8 cellular contexts compared by ENCODE assay signal in genomic region chr2:64989126-64989981, GRCh38. TPM values are rescaled to one million over a fixed set of nuclear protein-coding genes. Genes with fewer than 3 reads are reported as not detected.
A peak's percentile ranks its signal among the peaks of the same experiment; 100 is the strongest.
DNase-seq lines count a peak whose midpoint lies in the region; ATAC-seq and TF ChIP-seq lines count a peak whose summit lies in the region.

Gene SLC1A4, plus strand, starts transcription at chr2:64989399. Its CDS starts 245 bp downstream, at chr2:64989644.

- H2AFZ ChIP-seq in OCI-LY7 (ENCODE audit: low read length), result peak within 1 kb of the TSS; percentile 77

- peak within 1 kb of the TSS; percentile 76 for H3K4me2 ChIP-seq in OCI-LY7 (ENCODE audit: low read length)

- H3K4me3 ChIP-seq in HUES64 (ENCODE audit: low read length) (peak within 1 kb of the TSS; percentile 67), OCI-LY7 (ENCODE audit: low read depth, low read length, poor library complexity, severe bottlenecking) (peak within 1 kb of the TSS; percentile 82), epithelial cell of proximal tubule (ENCODE audit: low read depth, low read length) (peak within 1 kb of the TSS; percentile 84), mucosa of rectum (ENCODE audit: low read length in 2 of 2) (peak within 1 kb of the TSS; percentile 83 to 84)

- CTCF ChIA-PET in OCI-LY7 (lab: Charles Lee; ENCODE audit: unreplicated experiment), result interaction anchor here (1.4 kb wide), 1 partner anchor 57 kb away, joined by 4 read pairs; no protein-coding TSS in a partner anchor

- H3K4me1 ChIP-seq in HUES64 (ENCODE audit: insufficient read depth, low read length) (no peaks in the 10 kb centered on the region), OCI-LY7 (ENCODE audit: insufficient read depth, low read length, poor library complexity, severe bottlenecking) (peaks cover 47% of the 10 kb centered on the region), mucosa of rectum (ENCODE audit: control insufficient read depth in 2 of 2, insufficient read depth in 2 of 2, low read length in 2 of 2) (peaks cover 13 to 18% of the 10 kb centered on the region in 2 donors)

- TF ChIP-seq CTCF in OCI-LY7 (conservative IDR thresholded peaks at IDR 0.05; ENCODE audit: low read length) (no peak), epithelial cell of proximal tubule (conservative IDR thresholded peaks at IDR 0.05; ENCODE audit: low read depth, low read length) (no peak)

- ATAC-seq in GM21447 (IDR thresholded peaks at IDR 0.05; ENCODE audit: unreplicated experiment), result peak; percentile 69

- H3K9me2 ChIP-seq in OCI-LY7 (ENCODE audit: insufficient read depth, low read length), result no peaks in the 10 kb centered on the region

- H3K27me3 ChIP-seq in HUES64 (ENCODE audit: insufficient read depth, low read length), result peaks cover 71% of the 10 kb centered on the region
- H3K27me3 ChIP-seq in mucosa of rectum (ENCODE audit: control insufficient read depth in 2 of 2, insufficient read depth in 2 of 2, low read length in 2 of 2), result no peaks in the 10 kb centered on the region

- POLR2A ChIA-PET in OCI-LY7 (lab: Charles Lee), result interaction anchor here (0.6 to 1.5 kb wide), 4 partner anchors 27 to 320 kb away, joined by 3 to 6 read pairs (median 4); no protein-coding TSS in a partner anchor

- intact Hi-C loops in OCI-LY7 (cut with micrococcal nuclease; ENCODE audit: unreplicated experiment), result loop anchor here (1.0 to 5.0 kb wide), 3 partner anchors 43 to 72 kb away; no protein-coding TSS in a partner anchor

- H3K9ac ChIP-seq in HUES64 (ENCODE audit: low read depth, low read length) (peak within 1 kb of the TSS; percentile 85), mucosa of rectum (ENCODE audit: low read depth in 1 of 2, low read length in 2 of 2) (peak within 1 kb of the TSS; percentile 65 to 73)

- H3K27ac ChIP-seq in HUES64 (ENCODE audit: low read depth, low read length), result peak within 1 kb of the TSS; percentile 12; the same call in 1 of the 2 replicates
- peak within 1 kb of the TSS; percentile 44 for H3K27ac ChIP-seq in OCI-LY7 (ENCODE audit: low read depth, low read length, poor library complexity, severe bottlenecking)
- H3K27ac ChIP-seq in mucosa of rectum (ENCODE audit: low read depth in 2 of 2, low read length in 2 of 2), result peak within 1 kb of the TSS; percentile 77 to 91

- peaks cover 32% of the 10 kb centered on the region; the same call in 1 of the 2 replicates for H4K20me1 ChIP-seq in OCI-LY7 (ENCODE audit: insufficient read depth, low read length)

- H3K36me3 ChIP-seq in HUES64 (ENCODE audit: insufficient read depth, low read length), result no peaks in the 10 kb centered on the region
- H3K36me3 ChIP-seq in OCI-LY7 (ENCODE audit: insufficient read depth, low read length), result no peaks in the 10 kb centered on the region
- no peaks in the 10 kb centered on the region for H3K36me3 ChIP-seq in mucosa of rectum (ENCODE audit: control insufficient read depth in 2 of 2, insufficient read depth in 2 of 2, low read length in 2 of 2)

- under 1% methylated on average over 109 of the region's 109 CpGs for WGBS in HUES64

- H3K79me2 ChIP-seq in OCI-LY7 (ENCODE audit: insufficient read depth, low read depth, low read length), result peaks cover 6% of the 10 kb centered on the region; the same call in 1 of the 2 replicates

- H3K9me3 ChIP-seq in HUES64 (ENCODE audit: insufficient read depth, low read depth, low read length) (no peaks in the 10 kb centered on the region), OCI-LY7 (ENCODE audit: low read length) (no peaks in the 10 kb centered on the region), mucosa of rectum (ENCODE audit: control insufficient read depth in 2 of 2, low read length in 2 of 2) (no peaks in the 10 kb centered on the region)

- DNase-seq in Caki2 (ENCODE audit: low read depth) (peak; percentile 91), OCI-LY7 (ENCODE audit: low spot score) (peak; percentile 81), activated T-cell treated with anti-CD3 and anti-CD28 coated beads for 24 hours (ENCODE audit: low read depth) (peak; percentile 76), epithelial cell of proximal tubule (ENCODE audit: low read depth) (no peak)
- peak; percentile 87 for DNase-seq in stimulated activated CD8-positive, alpha-beta memory T cell treated with anti-CD3 and anti-CD28 coated beads, Interleukin-4, amount 100 ng/mL, for 48 hours

- no TSS peak for BruUV-seq in OCI-LY7 (replicated peaks; lab: Mats Ljungman, UMichigan)

- in situ Hi-C loops in Caki2 (cut with HindIII; ENCODE audit: low pct_unique_long_range_greater_than_20kb, low sequenced_read_pairs), result no loop called here

RNA-seq across cellular contexts. Expression of gene SLC1A4, which starts in this region (rescaled TPM):
- 30.7 and 39.1 TPM in 2 replicates for total RNA-seq in Caki2 (2014; rRNA removed; shearing (Covaris generic); ENCODE audit: low replicate concordance)
- 1.5 TPM for polyA plus RNA-seq in HUES64 (2013, experiment 1 of 2)
- polyA plus RNA-seq in HUES64 (2013, experiment 2 of 2), result 2.0 TPM
- total RNA-seq in OCI-LY7 (2014; rRNA removed; shearing (Covaris generic)), result 17.2 and 20.6 TPM in 2 replicates
- 27.7 and 31.1 TPM in 2 replicates for total RNA-seq in OCI-LY7 (2022)
- 15.4 and 19.8 TPM in 2 replicates for total RNA-seq in epithelial cell of proximal tubule

Comparison
In these comparisons a context has a peak if more than half of its experiments do, and no peak if none do; other contexts are left out.
1. H3K27ac ChIP-seq: peak in every context shown above with its lines; median percentile 84 in mucosa of rectum; 44 in OCI-LY7; 12 in HUES64.